In genomic region chr4:10462876-10463275, GRCh38 we compare ENCODE assay signal across 17 cellular contexts. TPM values are rescaled to one million over a fixed set of nuclear protein-coding genes. Genes with fewer than 3 reads are reported as not detected.
"Had no signal": no experiment of that assay in that cellular context is flagged by ENCODE, and none has a peak within 500 bp of the region (broad histone marks: within the 10 kb centered on the region; RNA-seq: fewer than 3 reads in every experiment).

No MANE protein-coding gene starts in this region.

- ATAC-seq: SK-N-SH treated with all-trans-retinoic acid at 6 μM for 48 hours had no signal

- DNase-seq: KBM-7, NCI-H1092, NCI-H1436, NCI-H187, NCI-H2029, NCI-H2081 treated with DMSO at 0.1 percent for 48 hours, NCI-H2171, NCI-H226, NCI-H446, NCI-H510A, NCI-H524 treated with DMSO at 0.1 percent for 48 hours, NCI-H69, NCI-H774, SHP77 had no signal

- H3K27ac ChIP-seq: RWPE1 had no signal

RNA-seq across cellular contexts. Expression of gene ZNF518B, which starts 5.7 kb away (rescaled TPM):
- total RNA-seq: HT-29 had no signal
